ENCODE assay signal across 8 cellular contexts in genomic region chr3:138433892-138434275, GRCh38. TPM values are rescaled to one million over a fixed set of nuclear protein-coding genes. Genes with fewer than 3 reads are reported as not detected.
A peak's percentile ranks its signal among the peaks of the same experiment; 100 is the strongest.
DNase-seq lines count a peak whose midpoint lies in the region; ATAC-seq and TF ChIP-seq lines count a peak whose summit lies in the region.

No MANE protein-coding gene starts in this region.

- no peak overlapping the region for H3K4me3 ChIP-seq in KMS-11 (IDR thresholded peaks at IDR 0.05; ENCODE audit: insufficient read depth, low read depth, low read length)
- peak overlapping the region; percentile 53 to 68 (median 58) for H3K4me3 ChIP-seq in esophagus muscularis mucosa
- H3K4me3 ChIP-seq in parathyroid adenoma (ENCODE audit: low read depth, low read length), result peak overlapping the region; percentile 36

- no peaks in the 10 kb centered on the region for H3K79me2 ChIP-seq in KMS-11 (ENCODE audit: insufficient read depth, low read depth)
- H3K79me2 ChIP-seq in parathyroid adenoma, result no peaks in the 10 kb centered on the region

- WGBS in esophagus muscularis mucosa, result 44% methylated on average over 16 of the region's 16 CpGs

- no peak overlapping the region for H3K27ac Mint-ChIP-seq in CD4-positive, alpha-beta T cell

- peak overlapping the region; percentile 82 for H2AFZ ChIP-seq in KMS-11 (ENCODE audit: low read depth)
- peak overlapping the region; percentile 79 for H2AFZ ChIP-seq in parathyroid adenoma

- no peaks in the 10 kb centered on the region for H3K9me3 ChIP-seq in CD4-positive, alpha-beta T cell (ENCODE audit: control insufficient read depth, low read length)
- no peaks in the 10 kb centered on the region for H3K9me3 ChIP-seq in esophagus muscularis mucosa
- no peaks in the 10 kb centered on the region for H3K9me3 ChIP-seq in parathyroid adenoma (ENCODE audit: control insufficient read depth, low read length)

- H3K4me2 ChIP-seq in KMS-11 (peak overlapping the region; percentile 25; the same call in 1 of the 2 replicates), parathyroid adenoma (ENCODE audit: low read length) (peak overlapping the region; percentile 66)

- no peak for DNase-seq in CD4-positive, alpha-beta T cell
- DNase-seq in esophagus muscularis mucosa (ENCODE audit: extremely low spot score) (no peak), nucleus accumbens (lab: John Stamatoyannopoulos, UW) (no peak), EL (no peak), 8988T (no peak)

- no peak for ATAC-seq in CD4-positive, alpha-beta T cell (ENCODE audit: poor library complexity)
- no peak for ATAC-seq in HG03457 (IDR thresholded peaks at IDR 0.05; ENCODE audit: unreplicated experiment)

- H3K27ac ChIP-seq in CD4-positive, alpha-beta T cell (ENCODE audit: low read depth, low read length), result no peak overlapping the region
- H3K27ac ChIP-seq in KMS-11 (no peak overlapping the region), esophagus muscularis mucosa (replicated peaks in 1 of 4) (no peak overlapping the region), parathyroid adenoma (no peak overlapping the region)

- CTCF ChIA-PET in CD4-positive, alpha-beta T cell (lab: Charles Lee), result no interaction called here

- no peaks in the 10 kb centered on the region for H3K9me3 Mint-ChIP-seq in CD4-positive, alpha-beta T cell

- intact Hi-C loops in CD4-positive, alpha-beta T cell (cut with DNase I, micrococcal nuclease), result no loop called here
- intact Hi-C loops in esophagus muscularis mucosa (cut with DNase I), result no loop called here

- peak overlapping the region; percentile 38 for H3K4me3 Mint-ChIP-seq in CD4-positive, alpha-beta T cell

- peaks cover 42% of the 10 kb centered on the region for H3K27me3 ChIP-seq in CD4-positive, alpha-beta T cell (ENCODE audit: control insufficient read depth, insufficient read depth, low read length)
- H3K27me3 ChIP-seq in KMS-11 (ENCODE audit: insufficient read depth, low read depth) (no peaks in the 10 kb centered on the region), esophagus muscularis mucosa (peaks cover 0 to 44% (median 8%) of the 10 kb centered on the region in 4 donors), parathyroid adenoma (ENCODE audit: control insufficient read depth, insufficient read depth, low read length) (no peaks in the 10 kb centered on the region)

- no peaks in the 10 kb centered on the region for H3K36me3 Mint-ChIP-seq in CD4-positive, alpha-beta T cell (ENCODE audit: low read depth)

- POLR2A ChIA-PET in CD4-positive, alpha-beta T cell (lab: Charles Lee), result no interaction called here

- H3K36me3 ChIP-seq in KMS-11 (ENCODE audit: insufficient read depth), result no peaks in the 10 kb centered on the region
- H3K36me3 ChIP-seq in esophagus muscularis mucosa, result no peaks in the 10 kb centered on the region
- H3K36me3 ChIP-seq in parathyroid adenoma (ENCODE audit: control insufficient read depth, insufficient read depth, low read length), result no peaks in the 10 kb centered on the region

- peaks cover 61% of the 10 kb centered on the region for H3K27me3 Mint-ChIP-seq in CD4-positive, alpha-beta T cell

- TF ChIP-seq EP300 in esophagus muscularis mucosa (IDR thresholded peaks at IDR 0.05), result no peak

- no peak for TF ChIP-seq CTCF in CD4-positive, alpha-beta T cell (IDR thresholded peaks at IDR 0.05)
- no peak for TF ChIP-seq CTCF in KMS-11 (conservative IDR thresholded peaks at IDR 0.05; ENCODE audit: low read depth, low read length)
- no peak for TF ChIP-seq CTCF in esophagus muscularis mucosa (IDR thresholded peaks at IDR 0.05)
- TF ChIP-seq CTCF in parathyroid adenoma (IDR thresholded peaks at IDR 0.05), result no peak

- H3K4me1 ChIP-seq in KMS-11 (ENCODE audit: low read depth, poor library complexity, severe bottlenecking) (no peaks in the 10 kb centered on the region), esophagus muscularis mucosa (peaks cover 15 to 25% (median 23%) of the 10 kb centered on the region in 4 donors), parathyroid adenoma (no peaks in the 10 kb centered on the region)

- H4K20me1 ChIP-seq in KMS-11 (ENCODE audit: insufficient read depth), result no peaks in the 10 kb centered on the region

- peaks cover 16% of the 10 kb centered on the region for H3K4me1 Mint-ChIP-seq in CD4-positive, alpha-beta T cell (ENCODE audit: low read depth)

- H3K9ac ChIP-seq in KMS-11, result no peak overlapping the region
- H3K9ac ChIP-seq in parathyroid adenoma, result no peak overlapping the region

- TF ChIP-seq POLR2A in esophagus muscularis mucosa (IDR thresholded peaks at IDR 0.05; ENCODE audit: low read depth), result no peak

RNA-seq across cellular contexts. Expression of gene ESYT3, which starts 0.5 kb away (rescaled TPM):
- total RNA-seq in CD4-positive, alpha-beta T cell, result under 1 TPM in 1 of 2 experiments, not detected in 1; 0.22 TPM
- 1 to 10 TPM in 1 of 4 donors, under 1 TPM in 2, not detected in 1; 0.45 to 1.1 (median 0.83) TPM for total RNA-seq in esophagus muscularis mucosa
